9 cellular contexts compared by ENCODE assay signal in genomic region chr1:27523666-27524020, GRCh38. TPM values are rescaled to one million over a fixed set of nuclear protein-coding genes. Genes with fewer than 3 reads are reported as not detected.
DNase-seq lines count a peak whose midpoint lies in the region; ATAC-seq and TF ChIP-seq lines count a peak whose summit lies in the region.
"Had no signal": no experiment of that assay in that cellular context is flagged by ENCODE, and none has a peak within 500 bp of the region (broad histone marks: within the 10 kb centered on the region; RNA-seq: fewer than 3 reads in every experiment).

No MANE protein-coding gene starts in this region.

- no peak overlapping the region for H3K4me2 ChIP-seq in HCT116 (ENCODE audit: low read length)

- H3K27me3 ChIP-seq in HCT116 (ENCODE audit: insufficient read depth, low read length) (no peaks in the 10 kb centered on the region), esophagus squamous epithelium (no peaks in the 10 kb centered on the region), skeletal muscle tissue (ENCODE audit: control insufficient read depth in 3 of 3, insufficient read depth in 3 of 3, low read length in 3 of 3) (no peaks in the 10 kb centered on the region)

- H3K4me1 Mint-ChIP-seq in WTC11, result peaks cover 72% of the 10 kb centered on the region

- H3K9me2 ChIP-seq in HCT116 (ENCODE audit: insufficient read depth), result no peaks in the 10 kb centered on the region

- H3K27ac ChIP-seq in HCT116 (ENCODE audit: low read depth, low read length) (no peak overlapping the region), esophagus squamous epithelium (peak overlapping the region; percentile 94 to 99 (median 96)), skeletal muscle tissue (ENCODE audit: low read depth, low read length) (peak overlapping the region; percentile 93)

- H4K20me1 ChIP-seq in HCT116 (ENCODE audit: insufficient read depth), result no peaks in the 10 kb centered on the region

- H3K4me3 Mint-ChIP-seq in WTC11, result no peak overlapping the region

- no TSS peak for BruUV-seq in HCT116 (replicated peaks; lab: Mats Ljungman, UMichigan)

- H2AFZ ChIP-seq in HCT116 (ENCODE audit: low read depth, low read length, poor library complexity, severe bottlenecking), result no peak overlapping the region

- H3K27me3 Mint-ChIP-seq in WTC11 (ENCODE audit: low read depth), result no peaks in the 10 kb centered on the region; the same call in 1 of the 2 replicates

- CTCF ChIA-PET in HCT116 (lab: Charles Lee), result no interaction called here
- CTCF ChIA-PET in WTC11 (lab: Charles Lee), result interaction anchor here (0.6 to 3.2 kb wide), 24 partner anchors 9 to 222 kb away, joined by 3 to 41 read pairs (median 6); partner anchors contain the start of genes AHDC1 and WASF2

- peaks cover 37 to 70% of the 10 kb centered on the region in 2 experiments for H3K4me1 ChIP-seq in HCT116 (ENCODE audit: control insufficient read depth in 1 of 2, insufficient read depth in 2 of 2, low read length in 2 of 2)
- peaks cover 93 to 100% (median 96%) of the 10 kb centered on the region in 3 donors for H3K4me1 ChIP-seq in esophagus squamous epithelium
- peaks cover 89 to 93% (median 89%) of the 10 kb centered on the region in 3 donors for H3K4me1 ChIP-seq in skeletal muscle tissue (ENCODE audit: control insufficient read depth in 3 of 3, insufficient read depth in 3 of 3, low read length in 3 of 3)

- no peak for TF ChIP-seq RAD21 in HCT116 (IDR thresholded peaks at IDR 0.05; ENCODE audit: low read depth)

- no peaks in the 10 kb centered on the region for H3K9me3 Mint-ChIP-seq in WTC11

- no peaks in the 10 kb centered on the region for H3K79me2 ChIP-seq in HCT116 (ENCODE audit: insufficient read depth, low read length)

- H3K36me3 ChIP-seq in HCT116 (ENCODE audit: control insufficient read depth in 1 of 2, insufficient read depth in 2 of 2, low read length in 2 of 2) (no peaks in the 10 kb centered on the region), esophagus squamous epithelium (no peaks in the 10 kb centered on the region), skeletal muscle tissue (ENCODE audit: control insufficient read depth in 3 of 3, insufficient read depth in 3 of 3, low read length in 3 of 3) (no peaks in the 10 kb centered on the region)

- no peak for TF ChIP-seq CTCF in HCT116 (IDR thresholded peaks at IDR 0.05 in 2 of 3, conservative IDR thresholded peaks at IDR 0.05 in 1 of 3; ENCODE audit: borderline replicate concordance in 1 of 3, insufficient read depth in 1 of 3, low read depth in 2 of 3, low read length in 2 of 3)
- no peak for TF ChIP-seq CTCF in WTC11 (IDR thresholded peaks at IDR 0.05)
- no peak for TF ChIP-seq CTCF in esophagus squamous epithelium (IDR thresholded peaks at IDR 0.05)

- no peaks in the 10 kb centered on the region for H3K9me3 ChIP-seq in HCT116 (ENCODE audit: control insufficient read depth in 1 of 2, insufficient read depth in 1 of 2, low read depth in 1 of 2, low read length in 2 of 2)
- no peaks in the 10 kb centered on the region for H3K9me3 ChIP-seq in esophagus squamous epithelium
- H3K9me3 ChIP-seq in skeletal muscle tissue (ENCODE audit: control insufficient read depth in 3 of 3, low read length in 3 of 3), result no peaks in the 10 kb centered on the region

- RAD21 ChIA-PET in HCT116 (lab: Charles Lee; ENCODE audit: low non-redundant PET in 1 of 2, low total read pairs in 2 of 2, uncharacterized antibody in 2 of 2, unreplicated experiment in 2 of 2), result no interaction called here

- 38 to 55% methylated on average over 4 to 5 of the region's 5 CpGs for WGBS in esophagus squamous epithelium, 2 donors

- no peaks in the 10 kb centered on the region for H3K36me3 Mint-ChIP-seq in WTC11

- POLR2A ChIA-PET in HCT116 (lab: Charles Lee) (no interaction called here), WTC11 (lab: Charles Lee) (interaction anchor here (1.0 to 1.2 kb wide), 2 partner anchors 32 to 47 kb away, joined by 3 to 5 read pairs; no protein-coding TSS in a partner anchor)

- H3K27ac Mint-ChIP-seq in WTC11, result peak overlapping the region; percentile 81; the same call in 1 of the 2 replicates

- intact Hi-C loops in HCT116 (cut with micrococcal nuclease), result no loop called here
- intact Hi-C loops in esophagus squamous epithelium (cut with DNase I), result no loop called here

- no peak for ATAC-seq in HCT116
- no peak for ATAC-seq in WTC11
- no peak for ATAC-seq in GM21786 (IDR thresholded peaks at IDR 0.05; ENCODE audit: unreplicated experiment)
- no peak for ATAC-seq in HG02678 (IDR thresholded peaks at IDR 0.05; ENCODE audit: unreplicated experiment)

- TF ChIP-seq POLR2A in HCT116 (IDR thresholded peaks at IDR 0.05; ENCODE audit: borderline replicate concordance, extremely low read depth, insufficient read depth, insufficient read length), result no peak
- TF ChIP-seq POLR2A in esophagus squamous epithelium (IDR thresholded peaks at IDR 0.05), result no peak

- no peak overlapping the region for H3K4me3 ChIP-seq in HCT116 (replicated peaks in 1 of 2; ENCODE audit: low read depth in 1 of 2, low read length in 2 of 2)
- peak overlapping the region in 1 of 4 donors; percentile 40 for H3K4me3 ChIP-seq in esophagus squamous epithelium
- peak overlapping the region in 1 of 3 donors; percentile 68 for H3K4me3 ChIP-seq in skeletal muscle tissue (ENCODE audit: low read length in 3 of 3)

- DNase-seq in HCT116 (ENCODE audit: low read depth, low spot score) (no peak), WTC11 (ENCODE audit: low spot score) (no peak), esophagus squamous epithelium (lab: John Stamatoyannopoulos, UW) (no peak), hepatic stellate cell (ENCODE audit: low spot score) (no peak)
- no peak for DNase-seq in activated effector memory CD4-positive, alpha-beta T cell treated with Interleukin-2 at 50 U/mL for 16 hours
- DNase-seq: T1000 had no signal

- peak overlapping the region; percentile 14; the same call in 1 of the 2 replicates for H3K9ac ChIP-seq in HCT116 (ENCODE audit: low read length)
- H3K9ac ChIP-seq in skeletal muscle tissue (ENCODE audit: low read depth in 1 of 3, low read length in 3 of 3), result peak overlapping the region; percentile 40 to 79 (median 52)

TF ChIP-seq in HCT116, 20 proteins besides CTCF, POLR2A, EP300 and RAD21 (continues in another document):
- TF ChIP-seq POLR2AphosphoS5 (IDR thresholded peaks at IDR 0.05; ENCODE audit: low read depth, low read length), result no peak
- TF ChIP-seq CBX3 (IDR thresholded peaks at IDR 0.05; ENCODE audit: low read depth), result no peak
- TF ChIP-seq SIN3A (IDR thresholded peaks at IDR 0.05; ENCODE audit: low read depth), result no peak
- TF ChIP-seq JUND (IDR thresholded peaks at IDR 0.05), result no peak
- TF ChIP-seq SP1 (IDR thresholded peaks at IDR 0.05; ENCODE audit: low read depth), result no peak
- TF ChIP-seq SRF (IDR thresholded peaks at IDR 0.05; ENCODE audit: low read depth), result no peak
- no peak for TF ChIP-seq ZNF274 (IDR thresholded peaks at IDR 0.05; ENCODE audit: low read depth, low read length)

TF ChIP-seq in WTC11, 78 proteins besides CTCF, POLR2A, EP300 and RAD21 (continues in another document):
- TF ChIP-seq HMGA2 (CRISPR knock-in tag; IDR thresholded peaks at IDR 0.05) (no peak), PRRX2 (CRISPR knock-in tag; IDR thresholded peaks at IDR 0.05) (no peak), ZNF263 (CRISPR knock-in tag; IDR thresholded peaks at IDR 0.05; ENCODE audit: low read depth) (no peak), EMX1 (CRISPR knock-in tag; IDR thresholded peaks at IDR 0.05) (no peak), FOXK1 (CRISPR knock-in tag; IDR thresholded peaks at IDR 0.05) (no peak), E2F5 (CRISPR knock-in tag; IDR thresholded peaks at IDR 0.05) (no peak), IRF2 (CRISPR knock-in tag; IDR thresholded peaks at IDR 0.05; ENCODE audit: borderline replicate concordance, low read depth) (no peak)
- TF ChIP-seq, protein P1, sequence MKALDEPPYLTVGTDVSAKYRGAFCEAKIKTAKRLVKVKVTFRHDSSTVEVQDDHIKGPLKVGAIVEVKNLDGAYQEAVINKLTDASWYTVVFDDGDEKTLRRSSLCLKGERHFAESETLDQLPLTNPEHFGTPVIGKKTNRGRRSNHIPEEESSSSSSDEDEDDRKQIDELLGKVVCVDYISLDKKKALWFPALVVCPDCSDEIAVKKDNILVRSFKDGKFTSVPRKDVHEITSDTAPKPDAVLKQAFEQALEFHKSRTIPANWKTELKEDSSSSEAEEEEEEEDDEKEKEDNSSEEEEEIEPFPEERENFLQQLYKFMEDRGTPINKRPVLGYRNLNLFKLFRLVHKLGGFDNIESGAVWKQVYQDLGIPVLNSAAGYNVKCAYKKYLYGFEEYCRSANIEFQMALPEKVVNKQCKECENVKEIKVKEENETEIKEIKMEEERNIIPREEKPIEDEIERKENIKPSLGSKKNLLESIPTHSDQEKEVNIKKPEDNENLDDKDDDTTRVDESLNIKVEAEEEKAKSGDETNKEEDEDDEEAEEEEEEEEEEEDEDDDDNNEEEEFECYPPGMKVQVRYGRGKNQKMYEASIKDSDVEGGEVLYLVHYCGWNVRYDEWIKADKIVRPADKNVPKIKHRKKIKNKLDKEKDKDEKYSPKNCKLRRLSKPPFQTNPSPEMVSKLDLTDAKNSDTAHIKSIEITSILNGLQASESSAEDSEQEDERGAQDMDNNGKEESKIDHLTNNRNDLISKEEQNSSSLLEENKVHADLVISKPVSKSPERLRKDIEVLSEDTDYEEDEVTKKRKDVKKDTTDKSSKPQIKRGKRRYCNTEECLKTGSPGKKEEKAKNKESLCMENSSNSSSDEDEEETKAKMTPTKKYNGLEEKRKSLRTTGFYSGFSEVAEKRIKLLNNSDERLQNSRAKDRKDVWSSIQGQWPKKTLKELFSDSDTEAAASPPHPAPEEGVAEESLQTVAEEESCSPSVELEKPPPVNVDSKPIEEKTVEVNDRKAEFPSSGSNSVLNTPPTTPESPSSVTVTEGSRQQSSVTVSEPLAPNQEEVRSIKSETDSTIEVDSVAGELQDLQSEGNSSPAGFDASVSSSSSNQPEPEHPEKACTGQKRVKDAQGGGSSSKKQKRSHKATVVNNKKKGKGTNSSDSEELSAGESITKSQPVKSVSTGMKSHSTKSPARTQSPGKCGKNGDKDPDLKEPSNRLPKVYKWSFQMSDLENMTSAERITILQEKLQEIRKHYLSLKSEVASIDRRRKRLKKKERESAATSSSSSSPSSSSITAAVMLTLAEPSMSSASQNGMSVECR (CRISPR knock-in tag; IDR thresholded peaks at IDR 0.05; ENCODE audit: borderline replicate concordance), result no peak

RNA-seq across cellular contexts. Expression of gene WASF2, which starts 33.7 kb away (rescaled TPM):
- 111 TPM for total RNA-seq in HCT116 (2021; ENCODE audit: unreplicated experiment)
- polyA plus RNA-seq in HCT116 (2012), result 78.7 and 84.7 TPM in 2 replicates
- total RNA-seq in WTC11 (2021), result 90.1 to 104 TPM (median 92.8 TPM) in 3 replicates
- 10 to 100 TPM; 53.7 to 92.8 (median 79.8) TPM for total RNA-seq in esophagus squamous epithelium
- total RNA-seq in skeletal muscle tissue, result 25.6 TPM
